In genomic region chr13:50993908-50994307, GRCh38 we compare ENCODE assay signal across 15 cellular contexts.
DNase-seq lines count a peak whose midpoint lies in the region; ATAC-seq and TF ChIP-seq lines count a peak whose summit lies in the region.
"Had no signal": no experiment of that assay in that cellular context is flagged by ENCODE, and none has a peak within 500 bp of the region (broad histone marks: within the 10 kb centered on the region; RNA-seq: fewer than 3 reads in every experiment).

No MANE protein-coding gene starts in this region.

- no peaks in the 10 kb centered on the region for H3K9me3 ChIP-seq in HAP-1

- in situ Hi-C loops in HAP-1 (cut with MboI; ENCODE audit: low sequenced_read_pairs) = no loop called here

- TF ChIP-seq CTCF in choroid plexus epithelial cell (conservative IDR thresholded peaks at IDR 0.05; ENCODE audit: low read depth, low read length) (no peak), mesothelial cell of epicardium (IDR thresholded peaks at IDR 0.05; ENCODE audit: unreplicated experiment) (no peak)

- H3K4me3 ChIP-seq in HAP-1 = no peak overlapping the region
- H3K4me3 ChIP-seq in choroid plexus epithelial cell (ENCODE audit: low read depth, low read length) = no peak overlapping the region

- peak overlapping the region; percentile 78 for H3K27ac Mint-ChIP-seq in mesothelial cell of epicardium
- H3K27ac Mint-ChIP-seq: activated T-helper 1 cell treated with anti-CD3 and anti-CD28 coated beads, Interleukin-12 subunit alpha, Interleukin-12 subunit beta, Interleukin-2, Interleukin-4 antibody, amounts not matched to agents 30 ng/mL and 10 ng/mL and 1 ng/mL, durations not matched to agents 14 hours and 24 hours and 36 hours; H9; T-cell had no signal

- peaks cover 13% of the 10 kb centered on the region for H3K4me1 ChIP-seq in HAP-1

- ATAC-seq in GM19023 (IDR thresholded peaks at IDR 0.05; ENCODE audit: unreplicated experiment) (no peak), HG03469 (IDR thresholded peaks at IDR 0.05; ENCODE audit: unreplicated experiment) (no peak)
- ATAC-seq: T-cell had no signal

- no peak overlapping the region for H3K4me3 Mint-ChIP-seq in mesothelial cell of epicardium
- H3K4me3 Mint-ChIP-seq: central memory CD8-positive, alpha-beta T cell; H9; T-cell had no signal

- no peaks in the 10 kb centered on the region for H3K36me3 ChIP-seq in HAP-1 (replicated peaks)

- H3K9me3 Mint-ChIP-seq in mesothelial cell of epicardium = peaks cover 1% of the 10 kb centered on the region
- H3K9me3 Mint-ChIP-seq: H9 had no signal

- peaks cover 68% of the 10 kb centered on the region for H3K4me1 Mint-ChIP-seq in mesothelial cell of epicardium

- DNase-seq in AG08395 (ENCODE audit: low spot score) (peak; percentile 56), HAP-1 (ENCODE audit: low spot score in 2 of 2) (peak; percentile 41 to 42), choroid plexus epithelial cell (ENCODE audit: low read depth) (peak; percentile 27), mesothelial cell of epicardium (ENCODE audit: low spot score in 2 of 2, unreplicated experiment in 2 of 2) (no peak), NCI-H748 treated with DMSO at 0.1 percent for 48 hours (lab: John Stamatoyannopoulos, UW) (no peak), COLO829 (ENCODE audit: low spot score) (no peak)
- DNase-seq: Calu3; H9; NCI-H1436 treated with DMSO at 0.1 percent for 48 hours; stimulated activated CD4-positive, alpha-beta T cell treated with anti-CD3 and anti-CD28 coated beads, Interleukin-2, amount 100 ng/mL, for 24 hours; T-cell had no signal

- H3K36me3 Mint-ChIP-seq in mesothelial cell of epicardium = peaks cover under 1% of the 10 kb centered on the region
- H3K36me3 Mint-ChIP-seq: T-cell had no signal

- peaks cover 4% of the 10 kb centered on the region for H3K27me3 Mint-ChIP-seq in mesothelial cell of epicardium (ENCODE audit: low read depth)
- H3K27me3 Mint-ChIP-seq: central memory CD8-positive, alpha-beta T cell; T-cell had no signal

- no peaks in the 10 kb centered on the region for H3K27me3 ChIP-seq in HAP-1 (ENCODE audit: low read depth)

Comparison
In these comparisons a context has a peak if more than half of its experiments do, and no peak if none do; other contexts are left out.
1. DNase-seq: peak in AG08395 (single experiment), HAP-1 (2 of 2) and choroid plexus epithelial cell (single experiment); none in mesothelial cell of epicardium (0 of 2), NCI-H748 treated with DMSO at 0.1 percent for 48 hours (single experiment) and COLO829 (single experiment).